In genomic region chr17:47066841-47067682, GRCh38 we compare ENCODE assay signal across 1 cellular context.
TF ChIP-seq lines count a peak whose summit lies in the region.

No MANE protein-coding gene starts in this region.

TF ChIP-seq in HEK293, 187 proteins besides CTCF, POLR2A, EP300 and RAD21 (continued from another document and continues in another):
- TF ChIP-seq ZFP41 (tag by site-specific recombination; IDR thresholded peaks at IDR 0.05; ENCODE audit: borderline replicate concordance) (no peak), ZBTB7A (tag by site-specific recombination; IDR thresholded peaks at IDR 0.05; ENCODE audit: low read depth) (peak; percentile 94), ZBTB49 (tag by site-specific recombination; IDR thresholded peaks at IDR 0.05; ENCODE audit: low read depth) (no peak), ZNF311 (tag by site-specific recombination; IDR thresholded peaks at IDR 0.05; ENCODE audit: borderline replicate concordance) (no peak), ZNF629 (tag by site-specific recombination; IDR thresholded peaks at IDR 0.05) (peak; percentile 86), ZNF501 (tag by site-specific recombination; IDR thresholded peaks at IDR 0.05) (peak; percentile 94), ZBTB10 (tag by site-specific recombination; IDR thresholded peaks at IDR 0.05) (peak; percentile 93), SALL2 (tag by site-specific recombination; IDR thresholded peaks at IDR 0.05; ENCODE audit: borderline replicate concordance) (no peak), EGR2 (tag by site-specific recombination; IDR thresholded peaks at IDR 0.05; ENCODE audit: low read depth) (0 out of 2 replicates have a peak, but pooled peaks have one; percentile 41), OSR2 (tag by site-specific recombination; IDR thresholded peaks at IDR 0.05) (no peak), ZNF223 (tag by site-specific recombination; IDR thresholded peaks at IDR 0.05) (no peak), ZNF544 (tag by site-specific recombination; IDR thresholded peaks at IDR 0.05) (no peak), ZSCAN5A (tag by site-specific recombination; IDR thresholded peaks at IDR 0.05) (peak; percentile 87), ZNF529 (tag by site-specific recombination; IDR thresholded peaks at IDR 0.05; ENCODE audit: insufficient replicate concordance) (no peak), ZNF530 (tag by site-specific recombination; IDR thresholded peaks at IDR 0.05; ENCODE audit: low read depth) (no peak), ZNF768 (tag by site-specific recombination; IDR thresholded peaks at IDR 0.05) (no peak), ZSCAN4 (tag by site-specific recombination; IDR thresholded peaks at IDR 0.05) (peak; percentile 58; the same call in 1 of the 2 replicates), ZNF776 (tag by site-specific recombination; IDR thresholded peaks at IDR 0.05; ENCODE audit: borderline replicate concordance) (no peak), ZNF560 (tag by site-specific recombination; IDR thresholded peaks at IDR 0.05; ENCODE audit: borderline replicate concordance) (no peak), ZSCAN18 (tag by site-specific recombination; IDR thresholded peaks at IDR 0.05) (peak; percentile 61; the same call in 1 of the 2 replicates), ZNF37A (tag by site-specific recombination; IDR thresholded peaks at IDR 0.05) (no peak), INSM2 (tag by site-specific recombination; IDR thresholded peaks at IDR 0.05) (peak; percentile 78), ZNF362 (tag by site-specific recombination; IDR thresholded peaks at IDR 0.05) (no peak), TRIM28 (IDR thresholded peaks at IDR 0.05; ENCODE audit: borderline replicate concordance, low read length) (0 out of 2 replicates have a peak, but pooled peaks have one; percentile 56), ZNF626 (tag by site-specific recombination; IDR thresholded peaks at IDR 0.05) (no peak), ZNF571 (tag by site-specific recombination; IDR thresholded peaks at IDR 0.05) (no peak), YY2 (tag by site-specific recombination; IDR thresholded peaks at IDR 0.05) (peak; percentile 64; the same call in 1 of the 2 replicates), GLIS1 (tag by site-specific recombination; IDR thresholded peaks at IDR 0.05) (peak; percentile 83), ZSCAN16 (tag by site-specific recombination; IDR thresholded peaks at IDR 0.05) (peak; percentile 69), ZNF555 (tag by site-specific recombination; conservative IDR thresholded peaks at IDR 0.05) (no peak), ZNF26 (tag by site-specific recombination; IDR thresholded peaks at IDR 0.05) (no peak), GFI1B (tag by site-specific recombination; IDR thresholded peaks at IDR 0.05) (no peak), ZNF324 (tag by site-specific recombination; IDR thresholded peaks at IDR 0.05) (peak; percentile 96), ZNF391 (tag by site-specific recombination; IDR thresholded peaks at IDR 0.05; ENCODE audit: borderline replicate concordance, low read depth) (peak; percentile 86; the same call in 1 of the 2 replicates), FEZF1 (tag by site-specific recombination; IDR thresholded peaks at IDR 0.05) (peak; percentile 46; the same call in 1 of the 2 replicates), ZNF335 (tag by site-specific recombination; conservative IDR thresholded peaks at IDR 0.05) (peak; percentile 97), ZNF302 (tag by site-specific recombination; IDR thresholded peaks at IDR 0.05; ENCODE audit: low read depth) (no peak), ZNF610 (tag by site-specific recombination; IDR thresholded peaks at IDR 0.05; ENCODE audit: borderline replicate concordance) (peak; percentile 66; the same call in 1 of the 2 replicates), PRDM1 (tag by site-specific recombination; IDR thresholded peaks at IDR 0.05) (no peak), ZEB2 (tag by site-specific recombination; IDR thresholded peaks at IDR 0.05) (peak; percentile 88), ZNF214 (tag by site-specific recombination; IDR thresholded peaks at IDR 0.05; ENCODE audit: borderline replicate concordance) (no peak), ZNF155 (tag by site-specific recombination; IDR thresholded peaks at IDR 0.05) (no peak), PRDM10 (tag by site-specific recombination; IDR thresholded peaks at IDR 0.05) (peak; percentile 86), ZNF132 (tag by site-specific recombination; IDR thresholded peaks at IDR 0.05; ENCODE audit: borderline replicate concordance) (no peak), ZNF175 (tag by site-specific recombination; IDR thresholded peaks at IDR 0.05) (no peak), ZBTB48 (tag by site-specific recombination; IDR thresholded peaks at IDR 0.05) (peak; percentile 92), KLF17 (tag by site-specific recombination; IDR thresholded peaks at IDR 0.05) (peak; percentile 87)
